Comparison of ENCODE assay signal across 1 cellular context in genomic region chr12:45720069-45720468, GRCh38.
TF ChIP-seq lines count a peak whose summit lies in the region.

No MANE protein-coding gene starts in this region.

TF ChIP-seq in K562, 482 proteins besides CTCF, POLR2A, EP300 and RAD21 (continued from another document):
- TF ChIP-seq ERF (CRISPR knock-in tag; IDR thresholded peaks at IDR 0.05) (no peak), XRCC5 (IDR thresholded peaks at IDR 0.05; ENCODE audit: low read depth, low read length) (no peak), ZNF232 (CRISPR knock-in tag; IDR thresholded peaks at IDR 0.05) (no peak), ZSCAN29 (IDR thresholded peaks at IDR 0.05) (no peak)
